ENCODE assay signal across 20 cellular contexts in the genomic region with DNA sequence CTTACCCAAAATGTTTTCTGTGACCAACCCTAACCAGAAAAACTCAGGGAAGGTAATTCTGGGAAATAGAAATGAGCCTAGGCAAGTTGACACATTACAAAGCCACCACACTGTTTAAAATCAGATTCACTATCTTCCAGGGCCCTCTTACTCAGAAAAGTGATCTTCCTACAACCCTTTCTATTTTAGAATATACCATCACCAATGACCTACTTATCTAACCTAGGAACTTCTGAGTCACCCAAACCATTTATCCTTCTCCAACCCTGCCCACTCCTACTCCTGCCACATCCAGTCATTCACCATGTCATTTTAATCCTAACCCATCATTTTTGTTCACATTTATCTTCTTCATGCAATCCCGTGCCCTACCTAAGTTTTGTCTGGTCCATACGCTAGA.
"Had no signal": no experiment of that assay in that cellular context is flagged by ENCODE, and none has a peak within 500 bp of the region (broad histone marks: within the 10 kb centered on the region; RNA-seq: fewer than 3 reads in every experiment).

No MANE protein-coding gene starts in this region.

- H3K4me3 ChIP-seq: ascending aorta, breast epithelium, gastrocnemius medialis, lung, sigmoid colon, spleen, thyroid gland had no signal

- H3K27ac Mint-ChIP-seq: activated B cell treated with CpG ODN at 0.5 μM for 24 hours; activated T-helper 1 cell treated with anti-CD3 and anti-CD28 coated beads, Interleukin-12 subunit alpha, Interleukin-12 subunit beta, Interleukin-2, Interleukin-4 antibody, amounts not matched to agents 30 ng/mL and 10 ng/mL and 1 ng/mL, durations not matched to agents 14 hours and 24 hours and 36 hours; natural killer cell treated with Interleukin-12 subunit alpha and Interleukin-12 subunit beta and Interleukin-15 and Interleukin-18, amount 100 ng/mL, for 72 hours; stimulated activated naive B cell treated with anti-CD40 and anti-IgM and Interleukin-4, amounts not matched to agents 10 μg/mL and 1 μg/mL and 100 μg/mL, for 72 hours had no signal

- H3K4me1 ChIP-seq: ascending aorta, breast epithelium, gastrocnemius medialis, sigmoid colon, spleen, thyroid gland had no signal

- H3K4me1 Mint-ChIP-seq: activated B cell treated with CpG ODN at 0.5 μM for 24 hours; stimulated activated naive B cell treated with anti-CD40 and anti-IgM and Interleukin-4, amounts not matched to agents 10 μg/mL and 1 μg/mL and 100 μg/mL, for 72 hours had no signal

- ATAC-seq: esophagus mucosa; left lobe of liver; natural killer cell treated with Interleukin-12 subunit alpha and Interleukin-12 subunit beta and Interleukin-15 and Interleukin-18, amount 100 ng/mL, for 72 hours; stimulated activated naive B cell treated with anti-CD40 and anti-IgM and Interleukin-4, amounts not matched to agents 10 μg/mL and 1 μg/mL and 100 μg/mL, for 72 hours had no signal

- H3K36me3 Mint-ChIP-seq: natural killer cell treated with Interleukin-12 subunit alpha and Interleukin-12 subunit beta and Interleukin-15 and Interleukin-18, amount 100 ng/mL, for 72 hours; stimulated activated naive B cell treated with anti-CD40 and anti-IgM and Interleukin-4, amounts not matched to agents 10 μg/mL and 1 μg/mL and 100 μg/mL, for 72 hours had no signal

- H3K9me3 ChIP-seq: ascending aorta, breast epithelium, gastrocnemius medialis, sigmoid colon, spleen, thyroid gland had no signal

- DNase-seq: activated B cell treated with CpG ODN at 0.5 μM for 24 hours; activated CD4-positive, alpha-beta T cell treated with anti-CD3 and anti-CD28 coated beads, Interleukin-2, amount 50 U/mL, for 1 hour; activated naive CD4-positive, alpha-beta T cell; cerebellar nuclear complex; cortex of kidney; effector CD4-positive, alpha-beta T cell; gastrocnemius medialis; nucleus accumbens; sigmoid colon; spleen; stimulated activated CD4-positive, alpha-beta T cell treated with anti-CD3 and anti-CD28 coated beads, Interleukin-4, amount 100 ng/mL, for 4 hours; stimulated activated naive B cell treated with anti-CD40 and anti-IgM and Interleukin-4, amounts not matched to agents 10 μg/mL and 1 μg/mL and 100 μg/mL, for 72 hours; thyroid gland had no signal

- H3K36me3 ChIP-seq: ascending aorta, breast epithelium, gastrocnemius medialis, sigmoid colon, spleen, thyroid gland had no signal

- H3K9me3 Mint-ChIP-seq: activated B cell treated with CpG ODN at 0.5 μM for 24 hours; activated T-helper 1 cell treated with anti-CD3 and anti-CD28 coated beads, Interleukin-12 subunit alpha, Interleukin-12 subunit beta, Interleukin-2, Interleukin-4 antibody, amounts not matched to agents 30 ng/mL and 10 ng/mL and 1 ng/mL, durations not matched to agents 14 hours and 24 hours and 36 hours had no signal

- H3K27ac ChIP-seq: ascending aorta, breast epithelium, gastrocnemius medialis, sigmoid colon, spleen, thyroid gland had no signal

- H3K4me3 Mint-ChIP-seq: activated B cell treated with CpG ODN at 0.5 μM for 24 hours; activated T-helper 1 cell treated with anti-CD3 and anti-CD28 coated beads, Interleukin-12 subunit alpha, Interleukin-12 subunit beta, Interleukin-2, Interleukin-4 antibody, amounts not matched to agents 30 ng/mL and 10 ng/mL and 1 ng/mL, durations not matched to agents 14 hours and 24 hours and 36 hours; natural killer cell treated with Interleukin-12 subunit alpha and Interleukin-12 subunit beta and Interleukin-15 and Interleukin-18, amount 100 ng/mL, for 72 hours; stimulated activated naive B cell treated with anti-CD40 and anti-IgM and Interleukin-4, amounts not matched to agents 10 μg/mL and 1 μg/mL and 100 μg/mL, for 72 hours had no signal

- H3K27me3 ChIP-seq: ascending aorta, sigmoid colon, thyroid gland had no signal
